Comparison of ENCODE assay signal across 7 cellular contexts in the genomic region with DNA sequence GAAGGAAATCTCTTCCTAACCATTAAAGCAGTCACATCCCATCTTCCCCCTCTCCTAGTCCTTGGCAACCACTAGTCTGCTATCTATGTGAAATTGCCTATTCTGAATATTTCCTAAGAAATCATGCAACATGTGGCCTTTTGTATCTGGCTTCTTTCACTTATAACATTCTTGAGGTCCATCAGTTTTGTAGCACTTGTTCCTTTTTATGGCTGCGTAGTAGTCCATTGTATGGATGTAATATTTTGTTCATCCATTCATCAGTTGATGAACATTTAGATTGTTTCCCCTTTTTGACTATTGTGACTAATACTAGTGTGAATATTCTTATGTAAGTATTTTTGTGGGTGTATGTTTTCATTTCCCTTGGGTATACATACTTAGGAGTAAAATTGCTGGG.
DNase-seq lines count a peak whose midpoint lies in the region; ATAC-seq and TF ChIP-seq lines count a peak whose summit lies in the region.
"Not testable (repeated sequence)": the region's sequence is repeated elsewhere in the genome, so short reads cannot be mapped to it uniquely, and the experiment has no call there.

No MANE protein-coding gene starts in this region.

- H3K4me3 Mint-ChIP-seq in CD4-positive, alpha-beta memory T cell = peak overlapping the region in 6 of 8 donors; percentile 39 to 97 (median 94)
- H3K4me3 Mint-ChIP-seq in T-helper 2 cell treated with Interferon-gamma antibody and Interleukin-4, amounts not matched to agents 5 μg/mL and 100 μg/mL, for 36 hours = peak overlapping the region; percentile 86
- peak overlapping the region; percentile 76 for H3K4me3 Mint-ChIP-seq in activated CD8-positive, alpha-beta memory T cell treated with anti-CD3 and anti-CD28 coated beads, Interleukin-2, amount 10 ng/mL, durations not matched to agents 7 days and 5 days
- H3K4me3 Mint-ChIP-seq in activated naive CD8-positive, alpha-beta T cell = peak overlapping the region; percentile 93
- H3K4me3 Mint-ChIP-seq in effector memory CD8-positive, alpha-beta T cell = peak overlapping the region; percentile 10 to 95
- H3K4me3 Mint-ChIP-seq in natural killer cell treated with Interleukin-12 subunit alpha and Interleukin-12 subunit beta and Interleukin-15 and Interleukin-18, amount 100 ng/mL, for 72 hours = peak overlapping the region; percentile 84

- intact Hi-C loops in CD4-positive, alpha-beta memory T cell (cut with micrococcal nuclease) = not testable (repeated sequence)

- not testable (repeated sequence) for H3K27ac ChIP-seq in CD4-positive, alpha-beta memory T cell (ENCODE audit: low read depth, low read length); HEK293 (ENCODE audit: extremely low read depth, low read depth, low read length)

- H3K27me3 Mint-ChIP-seq in CD4-positive, alpha-beta memory T cell; T-helper 2 cell treated with Interferon-gamma antibody and Interleukin-4, amounts not matched to agents 5 μg/mL and 100 μg/mL, for 36 hours (ENCODE audit: low read depth); activated CD8-positive, alpha-beta memory T cell treated with anti-CD3 and anti-CD28 coated beads, Interleukin-2, amount 10 ng/mL, durations not matched to agents 7 days and 5 days; activated naive CD8-positive, alpha-beta T cell; effector memory CD8-positive, alpha-beta T cell; natural killer cell treated with Interleukin-12 subunit alpha and Interleukin-12 subunit beta and Interleukin-15 and Interleukin-18, amount 100 ng/mL, for 72 hours: not testable (repeated sequence)

- POLR2A ChIA-PET in CD4-positive, alpha-beta memory T cell (lab: Charles Lee; ENCODE audit: partially characterized antibody); HEK293 (lab: Yijun Ruan, JAX): not testable (repeated sequence)

- peaks cover 0 to 25% (median 2%) of the 10 kb centered on the region in 8 donors for H3K9me3 Mint-ChIP-seq in CD4-positive, alpha-beta memory T cell
- not testable (repeated sequence) for H3K9me3 Mint-ChIP-seq in T-helper 2 cell treated with Interferon-gamma antibody and Interleukin-4, amounts not matched to agents 5 μg/mL and 100 μg/mL, for 36 hours; activated CD8-positive, alpha-beta memory T cell treated with anti-CD3 and anti-CD28 coated beads, Interleukin-2, amount 10 ng/mL, durations not matched to agents 7 days and 5 days (ENCODE audit: low read depth); activated naive CD8-positive, alpha-beta T cell (ENCODE audit: low read depth); effector memory CD8-positive, alpha-beta T cell; natural killer cell treated with Interleukin-12 subunit alpha and Interleukin-12 subunit beta and Interleukin-15 and Interleukin-18, amount 100 ng/mL, for 72 hours

- TF ChIP-seq CTCF in HEK293 (tag by site-specific recombination; IDR thresholded peaks at IDR 0.05) = not testable (repeated sequence)

- not testable (repeated sequence) for DNase-seq in CD4-positive, alpha-beta memory T cell; T-helper 2 cell treated with Interferon-gamma antibody and Interleukin-4, amounts not matched to agents 5 μg/mL and 100 μg/mL, for 36 hours (ENCODE audit: low spot score); activated CD8-positive, alpha-beta memory T cell treated with anti-CD3 and anti-CD28 coated beads, Interleukin-2, amount 10 ng/mL, durations not matched to agents 7 days and 5 days; effector memory CD8-positive, alpha-beta T cell; natural killer cell treated with Interleukin-12 subunit alpha and Interleukin-12 subunit beta and Interleukin-15 and Interleukin-18, amount 100 ng/mL, for 72 hours (ENCODE audit: low spot score)

- H3K27ac Mint-ChIP-seq in CD4-positive, alpha-beta memory T cell = peak overlapping the region in 3 of 7 donors; percentile 30 to 83 (median 48)
- H3K27ac Mint-ChIP-seq in T-helper 2 cell treated with Interferon-gamma antibody and Interleukin-4, amounts not matched to agents 5 μg/mL and 100 μg/mL, for 36 hours = peak overlapping the region; percentile 1
- H3K27ac Mint-ChIP-seq in activated CD8-positive, alpha-beta memory T cell treated with anti-CD3 and anti-CD28 coated beads, Interleukin-2, amount 10 ng/mL, durations not matched to agents 7 days and 5 days; activated naive CD8-positive, alpha-beta T cell; natural killer cell treated with Interleukin-12 subunit alpha and Interleukin-12 subunit beta and Interleukin-15 and Interleukin-18, amount 100 ng/mL, for 72 hours: not testable (repeated sequence)
- peak overlapping the region in 1 of 2 donors; percentile 99 for H3K27ac Mint-ChIP-seq in effector memory CD8-positive, alpha-beta T cell

- H3K27me3 ChIP-seq in CD4-positive, alpha-beta memory T cell (ENCODE audit: insufficient read depth, low read length) = not testable (repeated sequence)

- CTCF ChIA-PET in CD4-positive, alpha-beta memory T cell (lab: Charles Lee; ENCODE audit: partially characterized antibody); HEK293 (lab: Yijun Ruan, JAX); activated CD8-positive, alpha-beta memory T cell treated with anti-CD3 and anti-CD28 coated beads, Interleukin-2, amount 10 ng/mL, durations not matched to agents 7 days and 5 days (lab: Charles Lee): not testable (repeated sequence)

- ATAC-seq in activated CD8-positive, alpha-beta memory T cell treated with anti-CD3 and anti-CD28 coated beads, Interleukin-2, amount 10 ng/mL, durations not matched to agents 7 days and 5 days; effector memory CD8-positive, alpha-beta T cell (replicated peaks); natural killer cell treated with Interleukin-12 subunit alpha and Interleukin-12 subunit beta and Interleukin-15 and Interleukin-18, amount 100 ng/mL, for 72 hours: not testable (repeated sequence)

- peaks cover 13 to 24% of the 10 kb centered on the region in 2 donors for H3K36me3 Mint-ChIP-seq in CD4-positive, alpha-beta memory T cell
- peaks cover 35% of the 10 kb centered on the region for H3K36me3 Mint-ChIP-seq in T-helper 2 cell treated with Interferon-gamma antibody and Interleukin-4, amounts not matched to agents 5 μg/mL and 100 μg/mL, for 36 hours (ENCODE audit: low read depth)
- peaks cover 22% of the 10 kb centered on the region for H3K36me3 Mint-ChIP-seq in activated CD8-positive, alpha-beta memory T cell treated with anti-CD3 and anti-CD28 coated beads, Interleukin-2, amount 10 ng/mL, durations not matched to agents 7 days and 5 days
- H3K36me3 Mint-ChIP-seq in activated naive CD8-positive, alpha-beta T cell = not testable (repeated sequence)
- H3K36me3 Mint-ChIP-seq in effector memory CD8-positive, alpha-beta T cell (ENCODE audit: insufficient read depth) = peaks cover 39% of the 10 kb centered on the region
- peaks cover 16% of the 10 kb centered on the region for H3K36me3 Mint-ChIP-seq in natural killer cell treated with Interleukin-12 subunit alpha and Interleukin-12 subunit beta and Interleukin-15 and Interleukin-18, amount 100 ng/mL, for 72 hours

- H3K9me3 ChIP-seq in CD4-positive, alpha-beta memory T cell (ENCODE audit: control insufficient read depth in 1 of 2, low read length in 2 of 2); HEK293 (ENCODE audit: control insufficient read depth, insufficient read depth, low read depth, low read length): not testable (repeated sequence)

- H3K4me1 ChIP-seq in CD4-positive, alpha-beta memory T cell (ENCODE audit: insufficient read depth, low read length); HEK293 (ENCODE audit: control insufficient read depth, insufficient read depth, low read length): not testable (repeated sequence)

- not testable (repeated sequence) for H3K36me3 ChIP-seq in CD4-positive, alpha-beta memory T cell (ENCODE audit: insufficient read depth, low read length); HEK293 (ENCODE audit: control insufficient read depth in 2 of 2, insufficient read depth in 1 of 2, low read length in 2 of 2)

- peaks cover 7 to 64% (median 22%) of the 10 kb centered on the region in 4 donors for H3K4me1 Mint-ChIP-seq in CD4-positive, alpha-beta memory T cell
- peaks cover 37% of the 10 kb centered on the region for H3K4me1 Mint-ChIP-seq in T-helper 2 cell treated with Interferon-gamma antibody and Interleukin-4, amounts not matched to agents 5 μg/mL and 100 μg/mL, for 36 hours (ENCODE audit: low read depth)
- H3K4me1 Mint-ChIP-seq in activated CD8-positive, alpha-beta memory T cell treated with anti-CD3 and anti-CD28 coated beads, Interleukin-2, amount 10 ng/mL, durations not matched to agents 7 days and 5 days = peaks cover 51% of the 10 kb centered on the region
- peaks cover 51% of the 10 kb centered on the region for H3K4me1 Mint-ChIP-seq in activated naive CD8-positive, alpha-beta T cell (ENCODE audit: low read depth)
- peaks cover 28 to 47% of the 10 kb centered on the region in 2 donors for H3K4me1 Mint-ChIP-seq in effector memory CD8-positive, alpha-beta T cell (ENCODE audit: low read depth in 2 of 2)
- H3K4me1 Mint-ChIP-seq in natural killer cell treated with Interleukin-12 subunit alpha and Interleukin-12 subunit beta and Interleukin-15 and Interleukin-18, amount 100 ng/mL, for 72 hours (ENCODE audit: low read depth in 2 of 2) = peaks cover 24 to 29% of the 10 kb centered on the region in 2 donors

- H3K4me3 ChIP-seq in CD4-positive, alpha-beta memory T cell (ENCODE audit: low read length in 2 of 2); HEK293 (ENCODE audit: low read depth, low read length): not testable (repeated sequence)

TF ChIP-seq in HEK293, 187 proteins besides CTCF, POLR2A, EP300 and RAD21:
- TF ChIP-seq ZNF146 (tag by site-specific recombination; IDR thresholded peaks at IDR 0.05) = 0 out of 2 replicates have a peak, but pooled peaks have one; percentile 54
